ENCODE assay signal across 10 cellular contexts in genomic region chr9:91426123-91426745, GRCh38. TPM values are rescaled to one million over a fixed set of nuclear protein-coding genes. Genes with fewer than 3 reads are reported as not detected.
DNase-seq lines count a peak whose midpoint lies in the region; ATAC-seq, FAIRE-seq and TF ChIP-seq lines count a peak whose summit lies in the region.
"Had no signal": no experiment of that assay in that cellular context is flagged by ENCODE, and none has a peak within 500 bp of the region (broad histone marks: within the 10 kb centered on the region; RNA-seq: fewer than 3 reads in every experiment).

No MANE protein-coding gene starts in this region.

- no peak for DNase-seq in stimulated activated naive CD8-positive, alpha-beta T cell treated with anti-CD3 and anti-CD28 coated beads, Interleukin-15, Interleukin-2, amounts not matched to agents 100 U/mL and 50 U/mL, for 24 hours
- DNase-seq in NCI-H1694 treated with DMSO at 0.1 percent for 48 hours (lab: John Stamatoyannopoulos, UW) (peak; percentile 46), GM12878 (ENCODE audit: low read depth, low spot score) (no peak), memory B cell (ENCODE audit: low spot score in 2 of 2) (peak in 1 of 2 donors; percentile 37), mesothelial cell of epicardium (ENCODE audit: low spot score in 2 of 2, unreplicated experiment in 2 of 2) (no peak)
- no peak for DNase-seq in stimulated activated CD4-positive, alpha-beta T cell treated with anti-CD3 and anti-CD28 coated beads, Interleukin-1b, Interleukin-23, amount 100 ng/mL, for 48 hours

- peaks cover 16% of the 10 kb centered on the region for H3K36me3 Mint-ChIP-seq in stimulated activated naive CD8-positive, alpha-beta T cell treated with anti-CD3 and anti-CD28 coated beads, Interleukin-15, Interleukin-2, amounts not matched to agents 100 ng/mL and 50 ng/mL, for 24 hours (ENCODE audit: low read depth)
- H3K36me3 Mint-ChIP-seq in memory B cell, result no peaks in the 10 kb centered on the region
- no peaks in the 10 kb centered on the region for H3K36me3 Mint-ChIP-seq in mesothelial cell of epicardium

- no TSS peak for BruUV-seq in GM12878 (replicated peaks; lab: Mats Ljungman, UMichigan)

- no peak overlapping the region for H3K9ac ChIP-seq in GM12878 (ENCODE audit: control insufficient read depth, insufficient read depth, low read length)

- H4K20me1 ChIP-seq in GM12878 (ENCODE audit: control insufficient read depth, insufficient read depth), result no peaks in the 10 kb centered on the region; the same call in 1 of the 2 replicates

- peaks cover 6% of the 10 kb centered on the region for H3K4me1 ChIP-seq in GM12878 (ENCODE audit: control insufficient read depth, insufficient read depth, low read length)

- FAIRE-seq in GM12878 (lab: Jason Lieb, UNC), result peak; percentile 93

- H2AFZ ChIP-seq in GM12878 (ENCODE audit: control insufficient read depth, low read depth, low read length), result no peak overlapping the region

- H3K27me3 Mint-ChIP-seq in stimulated activated naive CD8-positive, alpha-beta T cell treated with anti-CD3 and anti-CD28 coated beads, Interleukin-15, Interleukin-2, amounts not matched to agents 100 ng/mL and 50 ng/mL, for 24 hours, result no peaks in the 10 kb centered on the region
- H3K27me3 Mint-ChIP-seq in memory B cell (peaks cover 9% of the 10 kb centered on the region), mesothelial cell of epicardium (ENCODE audit: low read depth) (peaks cover 28% of the 10 kb centered on the region)

- 0% methylated on average over 3 of the region's 3 CpGs for WGBS in GM12878 (ENCODE audit: insufficient coverage, insufficient replicate concordance, low lambda C conversion rate, missing lambda C conversion rate)

- H3K27me3 ChIP-seq in GM12878 (replicated peaks in 1 of 2; ENCODE audit: control insufficient read depth in 2 of 2, insufficient read depth in 2 of 2, low read length in 1 of 2), result peaks cover 11 to 23% of the 10 kb centered on the region in 2 experiments

- no peaks in the 10 kb centered on the region for H3K9me3 ChIP-seq in GM12878 (replicated peaks; ENCODE audit: control insufficient read depth, insufficient read depth, low read length)
- H3K9me3 ChIP-seq: thoracic aorta had no signal

- peaks cover 51% of the 10 kb centered on the region for H3K4me1 Mint-ChIP-seq in stimulated activated naive CD8-positive, alpha-beta T cell treated with anti-CD3 and anti-CD28 coated beads, Interleukin-15, Interleukin-2, amounts not matched to agents 100 ng/mL and 50 ng/mL, for 24 hours (ENCODE audit: low read depth)
- H3K4me1 Mint-ChIP-seq in memory B cell (peaks cover 34% of the 10 kb centered on the region), mesothelial cell of epicardium (peaks cover 33% of the 10 kb centered on the region)

- H3K27ac ChIP-seq in GM12878 (ENCODE audit: control insufficient read depth, insufficient read depth), result no peak overlapping the region
- H3K27ac ChIP-seq: epithelial cell of prostate had no signal

- no peaks in the 10 kb centered on the region for H3K79me2 ChIP-seq in GM12878 (ENCODE audit: control insufficient read depth, insufficient read depth, low read length)

- CTCF ChIA-PET in GM12878 (lab: Yijun Ruan, JAX), result interaction anchor here (0.6 to 8.8 kb wide), 31 partner anchors 9 to 850 kb away, joined by 3 to 115 read pairs (median 3); no protein-coding TSS in a partner anchor

- H3K27ac Mint-ChIP-seq in stimulated activated naive CD8-positive, alpha-beta T cell treated with anti-CD3 and anti-CD28 coated beads, Interleukin-15, Interleukin-2, amounts not matched to agents 100 ng/mL and 50 ng/mL, for 24 hours, result peak overlapping the region; percentile 98
- H3K27ac Mint-ChIP-seq in memory B cell (no peak overlapping the region), mesothelial cell of epicardium (no peak overlapping the region)

- RAD21 ChIA-PET in GM12878 (lab: Charles Lee; ENCODE audit: unreplicated experiment), result interaction anchor here (1.0 to 4.9 kb wide), 15 partner anchors 67 to 514 kb away, joined by 3 to 59 read pairs (median 5); no protein-coding TSS in a partner anchor

- no peaks in the 10 kb centered on the region for H3K9me3 Mint-ChIP-seq in stimulated activated naive CD8-positive, alpha-beta T cell treated with anti-CD3 and anti-CD28 coated beads, Interleukin-15, Interleukin-2, amounts not matched to agents 100 ng/mL and 50 ng/mL, for 24 hours
- H3K9me3 Mint-ChIP-seq in memory B cell (no peaks in the 10 kb centered on the region), mesothelial cell of epicardium (no peaks in the 10 kb centered on the region)

- no peak overlapping the region for H3K4me3 ChIP-seq in GM12878
- H3K4me3 ChIP-seq: thoracic aorta had no signal

- no peaks in the 10 kb centered on the region for H3K36me3 ChIP-seq in GM12878 (ENCODE audit: control insufficient read depth in 2 of 2, insufficient read depth in 2 of 2, low read length in 1 of 2)
- H3K36me3 ChIP-seq: thoracic aorta had no signal

- POLR2A ChIA-PET in GM12878 (lab: Charles Lee), result no interaction called here

- SMC1A ChIA-PET in GM12878 (lab: Charles Lee; ENCODE audit: uncharacterized antibody, unreplicated experiment), result interaction anchor here (0.6 to 4.0 kb wide), 18 partner anchors 49 to 510 kb away, joined by 3 to 47 read pairs (median 3); no protein-coding TSS in a partner anchor

- peak; percentile 89 for TF ChIP-seq RAD21 in GM12878 (IDR thresholded peaks at IDR 0.05; ENCODE audit: insufficient read depth, low read depth, low read length)

- in situ Hi-C loops in GM12878 (cut with MboI), result loop anchor here (5.0 kb wide), 2 partner anchors 384 to 509 kb away; no protein-coding TSS in a partner anchor

- peak; percentile 50 to 70 (median 58); a peak in 5 of 6 replicates for TF ChIP-seq CTCF in GM12878 (IDR thresholded peaks at IDR 0.05 in 2 of 3, conservative IDR thresholded peaks at IDR 0.05 in 1 of 3; ENCODE audit: control insufficient read depth in 2 of 3, extremely low read depth in 1 of 3, insufficient read depth in 1 of 3, low read depth in 3 of 3, low read length in 3 of 3)
- no peak for TF ChIP-seq CTCF in mesothelial cell of epicardium (IDR thresholded peaks at IDR 0.05; ENCODE audit: unreplicated experiment)

- H3K4me3 Mint-ChIP-seq in stimulated activated naive CD8-positive, alpha-beta T cell treated with anti-CD3 and anti-CD28 coated beads, Interleukin-15, Interleukin-2, amounts not matched to agents 100 ng/mL and 50 ng/mL, for 24 hours, result peak overlapping the region; percentile 90
- H3K4me3 Mint-ChIP-seq in memory B cell, result no peak overlapping the region
- no peak overlapping the region for H3K4me3 Mint-ChIP-seq in mesothelial cell of epicardium

- TF ChIP-seq EP300 in GM12878 (IDR thresholded peaks at IDR 0.05; ENCODE audit: borderline replicate concordance in 1 of 2, control insufficient read depth in 1 of 2, low read depth in 2 of 2, low read length in 2 of 2), result no peak

- no peak for ATAC-seq in stimulated activated naive CD8-positive, alpha-beta T cell treated with anti-CD3 and anti-CD28 coated beads, Interleukin-15, Interleukin-2, amounts not matched to agents 100 U/mL and 50 U/mL, for 24 hours
- ATAC-seq in GM12878 (peak; percentile 35), memory B cell (ENCODE audit: low read depth) (peak; percentile 25), HG03175 (IDR thresholded peaks at IDR 0.05; ENCODE audit: unreplicated experiment) (no peak)

- intact Hi-C loops in GM12878 (cut with micrococcal nuclease; ENCODE audit: unreplicated experiment), result loop anchor here (1.0 to 10.0 kb wide), 6 partner anchors 151 to 511 kb away; no protein-coding TSS in a partner anchor

- no peak overlapping the region for H3K4me2 ChIP-seq in GM12878 (ENCODE audit: control insufficient read depth, insufficient read depth)

- no peak for TF ChIP-seq POLR2A in GM12878 (IDR thresholded peaks at IDR 0.05; ENCODE audit: low read depth, low read length)

TF ChIP-seq in GM12878, 131 proteins besides CTCF, POLR2A, EP300 and RAD21 (continues in another document):
- TF ChIP-seq HDGF (IDR thresholded peaks at IDR 0.05) (no peak), YY1 (IDR thresholded peaks at IDR 0.05; ENCODE audit: low read depth, low read length) (0 out of 2 replicates have a peak, but pooled peaks have one; percentile 24), LARP7 (IDR thresholded peaks at IDR 0.05) (no peak), CBX5 (IDR thresholded peaks at IDR 0.05; ENCODE audit: low read depth) (no peak)

RNA-seq across cellular contexts. Expression of gene NFIL3, which starts 2.6 kb away (rescaled TPM):
- total RNA-seq in GM12878 (2013; cell fraction: nucleolus; rRNA removed), result 1.1 and 1.4 TPM in 2 replicates
- total RNA-seq in GM12878 (2014; rRNA removed), result 0.23 and 0.27 TPM in 2 replicates
- 0.32 and 0.36 TPM in 2 replicates for total RNA-seq in GM12878 (2014; rRNA removed; fragmentation: Illumina TruSeq; extraction: Trizol)
- 0.46 and 0.82 TPM in 2 replicates for total RNA-seq in GM12878 (2021)
- 3.0 TPM for polyA plus RNA-seq in GM12878 (2011; ENCODE audit: low read depth)
- 1.0 and 1.1 TPM in 2 replicates for polyA plus RNA-seq in GM12878 (2011; rRNA removed)
- polyA plus RNA-seq in GM12878 (2011; cell fraction: cytosol; rRNA removed), result 0.48 and 0.87 TPM in 2 replicates
- 0.63 and 0.79 TPM in 2 replicates for polyA plus RNA-seq in GM12878 (2011; cell fraction: nucleus; rRNA removed)
- polyA plus RNA-seq in GM12878 (2012), result 2.8 and 4.7 TPM in 2 replicates
- 0.40 and 0.51 TPM in 2 replicates for polyA plus RNA-seq in GM12878 (2014; fragmentation: Illumina TruSeq; extraction: Trizol)
- polyA plus RNA-seq in GM12878 (2014; fragmentation: Nextera tagmentation; extraction: Ambion mirVana), result under 1 TPM in 1 of 2 experiments, not detected in 1; 0.18 TPM
- 0.22 and 0.28 TPM in 2 replicates for polyA plus RNA-seq in GM12878 (2014; rRNA removed)
- not detected for polyA plus RNA-seq in GM12878 (2016; fragmentation: Nextera tagmentation; extraction: Ambion mirVana)
- polyA minus RNA-seq in GM12878 (2011; rRNA and poly(A)+ RNA removed), result 0.82 and 1.0 TPM in 2 replicates
- 0.42 TPM in 1 of 2 replicates, not detected in the other for polyA minus RNA-seq in GM12878 (2011; cell fraction: cytosol; rRNA and poly(A)+ RNA removed)
- polyA minus RNA-seq in GM12878 (2011; cell fraction: nucleus; rRNA and poly(A)+ RNA removed), result 0.48 and 0.86 TPM in 2 replicates
- total RNA-seq in mesothelial cell of epicardium, result 25.8 to 28.1 TPM (median 26.3 TPM) in 3 replicates

Comparison
In these comparisons a context has a peak if more than half of its experiments do, and no peak if none do; other contexts are left out.
1. ATAC-seq: peak in GM12878 (single experiment) and memory B cell (single experiment); none in stimulated activated naive CD8-positive, alpha-beta T cell treated with anti-CD3 and anti-CD28 coated beads, Interleukin-15, Interleukin-2, amounts not matched to agents 100 U/mL and 50 U/mL, for 24 hours (single experiment) and HG03175 (single experiment).
2. RNA of gene NFIL3, which starts 2.6 kb away (total RNA-seq): 25.8 to 28.1 TPM in mesothelial cell of epicardium; 0.23 to 1.4 TPM in GM12878; every median in the first group is over 10 times any median in the second.